Comparison of ENCODE assay signal across 11 cellular contexts in genomic region chr17:19284005-19284959, GRCh38. TPM values are rescaled to one million over a fixed set of nuclear protein-coding genes. Genes with fewer than 3 reads are reported as not detected.
A peak's percentile ranks its signal among the peaks of the same experiment; 100 is the strongest.
DNase-seq lines count a peak whose midpoint lies in the region; ATAC-seq, FAIRE-seq and TF ChIP-seq lines count a peak whose summit lies in the region.
"Had no signal": no experiment of that assay in that cellular context is flagged by ENCODE, and none has a peak within 500 bp of the region (broad histone marks: within the 10 kb centered on the region; RNA-seq: fewer than 3 reads in every experiment).

No MANE protein-coding gene starts in this region.

- peak; percentile 62 for DNase-seq in GM12891 (ENCODE audit: insufficient read length, low spot score)
- peak; percentile 48 for DNase-seq in naive B cell
- DNase-seq in HK-2 (ENCODE audit: unreplicated experiment), result no peak
- DNase-seq in NK-92 (lab: John Stamatoyannopoulos, UW; ENCODE audit: unreplicated experiment), result no peak
- DNase-seq in putamen (ENCODE audit: low spot score), result no peak
- DNase-seq: NCI-H2081, SIG-M5 had no signal

- peaks cover 19% of the 10 kb centered on the region for H3K4me1 Mint-ChIP-seq in T-helper 1 cell treated with Interleukin-12 subunit alpha and Interleukin-12 subunit beta and Interleukin-4 antibody, amounts not matched to agents 30 μg/mL and 1 μg/mL, for 36 hours (ENCODE audit: low read depth)
- H3K4me1 Mint-ChIP-seq in naive B cell, result peaks cover 26 to 34% (median 29%) of the 10 kb centered on the region in 3 donors

- peak; percentile 92 for FAIRE-seq in GM12891 (lab: Jason Lieb, UNC)

- no peak for TF ChIP-seq POLR2A in GM12891 (IDR thresholded peaks at IDR 0.05; ENCODE audit: low read depth, low read length)

- peak overlapping the region; percentile 90 for H3K27ac Mint-ChIP-seq in T-helper 1 cell treated with Interleukin-12 subunit alpha and Interleukin-12 subunit beta and Interleukin-4 antibody, amounts not matched to agents 30 μg/mL and 1 μg/mL, for 36 hours
- H3K27ac Mint-ChIP-seq in naive B cell, result peak overlapping the region; percentile 15 to 91 (median 77)

- ATAC-seq in GM21447 (IDR thresholded peaks at IDR 0.05; ENCODE audit: unreplicated experiment), result peak; percentile 70
- ATAC-seq in naive B cell (ENCODE audit: low read depth in 2 of 2), result peak; percentile 94 to 95
- no peak for ATAC-seq in HG03175 (IDR thresholded peaks at IDR 0.05; ENCODE audit: unreplicated experiment)

- peak overlapping the region; percentile 56 for H3K4me3 Mint-ChIP-seq in T-helper 1 cell treated with Interleukin-12 subunit alpha and Interleukin-12 subunit beta and Interleukin-4 antibody, amounts not matched to agents 30 μg/mL and 1 μg/mL, for 36 hours
- peak overlapping the region in 7 of 8 donors; percentile 34 to 86 (median 51) for H3K4me3 Mint-ChIP-seq in naive B cell
- H3K4me3 Mint-ChIP-seq: neural crest cell had no signal

- no peaks in the 10 kb centered on the region for H3K36me3 Mint-ChIP-seq in T-helper 1 cell treated with Interleukin-12 subunit alpha and Interleukin-12 subunit beta and Interleukin-4 antibody, amounts not matched to agents 30 μg/mL and 1 μg/mL, for 36 hours (ENCODE audit: low read depth)
- peaks cover 11 to 18% of the 10 kb centered on the region in 2 donors for H3K36me3 Mint-ChIP-seq in naive B cell

- H3K27me3 Mint-ChIP-seq in T-helper 1 cell treated with Interleukin-12 subunit alpha and Interleukin-12 subunit beta and Interleukin-4 antibody, amounts not matched to agents 30 μg/mL and 1 μg/mL, for 36 hours (ENCODE audit: low read depth), result peaks cover 12% of the 10 kb centered on the region
- H3K27me3 Mint-ChIP-seq in naive B cell, result peaks cover 33 to 56% (median 41%) of the 10 kb centered on the region in 3 donors

- no peaks in the 10 kb centered on the region for H3K9me3 Mint-ChIP-seq in T-helper 1 cell treated with Interleukin-12 subunit alpha and Interleukin-12 subunit beta and Interleukin-4 antibody, amounts not matched to agents 30 μg/mL and 1 μg/mL, for 36 hours
- no peaks in the 10 kb centered on the region for H3K9me3 Mint-ChIP-seq in naive B cell
- H3K9me3 Mint-ChIP-seq: neural crest cell had no signal

TF ChIP-seq in GM12891, 5 proteins besides CTCF, POLR2A, EP300 and RAD21:
- TF ChIP-seq POLR2AphosphoS5 (IDR thresholded peaks at IDR 0.05; ENCODE audit: low read depth, low read length) (no peak), TAF1 (IDR thresholded peaks at IDR 0.05; ENCODE audit: low read depth, low read length) (no peak), SPI1 (IDR thresholded peaks at IDR 0.05; ENCODE audit: low read depth, low read length) (peak; percentile 20; the same call in 1 of the 2 replicates)

RNA-seq across cellular contexts. Expression of gene EPN2, which starts 47.1 kb away (rescaled TPM):
- 5.9 TPM for polyA plus RNA-seq in GM12891 (2012; ENCODE audit: low read depth, missing spikeins)
- polyA plus RNA-seq in naive B cell (ENCODE audit: low read depth in 6 of 6), result 10 to 100 TPM in 5 of 6 donors, 1 to 10 TPM in 1; 9.8 to 35.0 (median 28.9) TPM

Comparison
In these comparisons a context has a peak if more than half of its experiments do, and no peak if none do; other contexts are left out.
1. DNase-seq: peak in GM12891 (single experiment) and naive B cell (single experiment); none in HK-2 (single experiment), NK-92 (single experiment) and putamen (single experiment).